ENCODE assay signal across 8 cellular contexts in the genomic region with DNA sequence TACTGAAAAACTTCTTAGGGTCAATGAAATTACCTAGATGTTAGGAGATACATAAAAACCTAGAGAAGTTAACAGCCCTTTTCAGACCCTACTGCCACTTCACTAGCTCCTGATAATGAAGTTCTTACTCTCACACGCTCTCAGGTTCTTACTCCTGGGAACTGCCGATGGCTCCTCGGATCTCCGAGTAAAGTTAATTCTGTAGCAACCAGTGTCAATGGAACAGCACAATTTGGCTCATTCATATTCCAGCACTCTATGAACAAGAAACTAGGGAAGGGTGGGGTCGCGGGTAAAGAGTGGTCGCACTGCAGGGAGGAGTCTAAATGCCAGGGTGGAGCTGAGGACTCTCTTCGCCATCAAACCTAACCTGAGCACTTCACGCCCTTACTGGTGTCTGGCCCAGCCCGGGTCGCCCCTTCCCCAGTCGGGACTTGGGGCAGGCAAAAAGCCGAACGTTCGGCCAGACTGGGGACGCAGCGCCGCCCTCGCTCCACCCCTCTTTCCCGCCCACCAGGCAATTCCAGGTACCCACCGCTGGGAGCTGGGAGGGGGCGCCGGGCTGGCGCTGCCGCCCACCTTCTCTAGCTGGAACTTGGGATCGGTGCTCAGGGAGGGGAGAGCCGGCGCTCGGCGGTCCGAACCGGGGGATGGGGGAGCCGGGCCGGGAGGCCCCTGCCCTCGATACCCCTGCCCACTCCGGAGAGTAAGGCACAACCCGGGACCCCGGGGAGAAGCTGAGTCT. TPM values are rescaled to one million over a fixed set of nuclear protein-coding genes. Genes with fewer than 3 reads are reported as not detected.
DNase-seq lines count a peak whose midpoint lies in the region; ATAC-seq, FAIRE-seq and TF ChIP-seq lines count a peak whose summit lies in the region.

No MANE protein-coding gene starts in this region.

- H3K4me3 ChIP-seq in GM12865 (ENCODE audit: low read depth, low read length) (peak overlapping the region; percentile 85), H7 (ENCODE audit: insufficient read depth, low read depth, low read length) (peak overlapping the region; percentile 96), GM12878 (peak overlapping the region; percentile 81), iPS-11a (ENCODE audit: low read depth, low read length) (peak overlapping the region; percentile 87), skeletal muscle cell (ENCODE audit: low read depth, low read length) (peak overlapping the region; percentile 97)

- in situ Hi-C loops in GM12878 (cut with MboI): no loop called here

- H2AFZ ChIP-seq in GM12878 (ENCODE audit: control insufficient read depth, low read depth, low read length): peak overlapping the region; percentile 91

- TSS peak; percentile 56 for BruUV-seq in GM12878 (replicated peaks; lab: Mats Ljungman, UMichigan)

- H3K27me3 ChIP-seq in H7 (ENCODE audit: control insufficient read depth, insufficient read depth, low read length) (no peaks in the 10 kb centered on the region), GM12878 (replicated peaks in 1 of 2; ENCODE audit: control insufficient read depth in 2 of 2, insufficient read depth in 2 of 2, low read length in 1 of 2) (no peaks in the 10 kb centered on the region)

- no peaks in the 10 kb centered on the region for H4K20me1 ChIP-seq in GM12878 (ENCODE audit: control insufficient read depth, insufficient read depth)

- WGBS in GM12878 (ENCODE audit: insufficient coverage, insufficient replicate concordance, low lambda C conversion rate, missing lambda C conversion rate): 3% methylated on average over 38 of the region's 38 CpGs

- SMC1A ChIA-PET in GM12878 (lab: Charles Lee; ENCODE audit: uncharacterized antibody, unreplicated experiment): interaction anchor here (0.7 to 1.4 kb wide), 5 partner anchors 9 to 96 kb away, joined by 3 to 4 read pairs (median 3); a partner anchor contains a TSS

- H3K36me3 ChIP-seq in H7 (replicated peaks; ENCODE audit: control insufficient read depth, insufficient read depth, low read length) (no peaks in the 10 kb centered on the region), GM12878 (ENCODE audit: control insufficient read depth in 2 of 2, insufficient read depth in 2 of 2, low read length in 1 of 2) (no peaks in the 10 kb centered on the region)

- TF ChIP-seq EP300 in GM12878 (IDR thresholded peaks at IDR 0.05; ENCODE audit: borderline replicate concordance in 1 of 2, control insufficient read depth in 1 of 2, low read depth in 2 of 2, low read length in 2 of 2): no peak

- H3K4me1 ChIP-seq in GM12878 (ENCODE audit: control insufficient read depth, insufficient read depth, low read length): no peaks in the 10 kb centered on the region

- DNase-seq in GM12865 (ENCODE audit: low read depth): peak; percentile 66
- peak; percentile 88 for DNase-seq in H7
- peak; percentile 10 to 36 (median 22) for DNase-seq in T-helper 1 cell
- DNase-seq in GM12878 (ENCODE audit: low read depth, low spot score): no peak
- DNase-seq in skeletal muscle cell (ENCODE audit: low read depth): peak; percentile 33
- no peak for DNase-seq in mesenteric fat pad (ENCODE audit: low spot score)

- RAD21 ChIA-PET in GM12878 (lab: Charles Lee; ENCODE audit: unreplicated experiment): interaction anchor here (0.7 to 1.8 kb wide), 9 partner anchors 15 to 317 kb away, joined by 3 to 7 read pairs (median 3); a partner anchor contains a TSS

- peak; percentile 78 for ATAC-seq in GM12878

- H3K4me2 ChIP-seq in GM12878 (ENCODE audit: control insufficient read depth, insufficient read depth): peak overlapping the region; percentile 88

- peaks cover 6% of the 10 kb centered on the region for H3K79me2 ChIP-seq in GM12878 (ENCODE audit: control insufficient read depth, insufficient read depth, low read length)

- H3K9me3 ChIP-seq in GM12878 (replicated peaks; ENCODE audit: control insufficient read depth, insufficient read depth, low read length): no peaks in the 10 kb centered on the region

- TF ChIP-seq CTCF in GM12865 (IDR thresholded peaks at IDR 0.05; ENCODE audit: insufficient read depth, low read depth, low read length, missing control alignments): peak; percentile 33
- TF ChIP-seq CTCF in LNCAP (IDR thresholded peaks at IDR 0.05): peak; percentile 27; the same call in 1 of the 2 replicates
- peak in 2 of 3 experiments; percentile 25 to 58; a peak in 4 of 6 replicates for TF ChIP-seq CTCF in GM12878 (IDR thresholded peaks at IDR 0.05 in 2 of 3, conservative IDR thresholded peaks at IDR 0.05 in 1 of 3; ENCODE audit: control insufficient read depth in 2 of 3, extremely low read depth in 1 of 3, insufficient read depth in 1 of 3, low read depth in 3 of 3, low read length in 3 of 3)

- POLR2A ChIA-PET in GM12878 (lab: Charles Lee): interaction anchor here (0.5 to 1.3 kb wide), 9 partner anchors 14 to 683 kb away, joined by 3 to 8 read pairs (median 3); a partner anchor contains a TSS

- CTCF ChIA-PET in GM12878 (lab: Yijun Ruan, JAX): interaction anchor here (0.9 to 2.0 kb wide), 7 partner anchors 10 to 317 kb away, joined by 3 to 6 read pairs (median 5); a partner anchor contains a TSS

- H3K9ac ChIP-seq in GM12878 (ENCODE audit: control insufficient read depth, insufficient read depth, low read length): peak overlapping the region; percentile 69

- no peak for FAIRE-seq in GM12878 (lab: Jason Lieb, UNC)

- peak overlapping the region; percentile 6 for H3K27ac ChIP-seq in GM12878 (ENCODE audit: control insufficient read depth, insufficient read depth)

- no peak for TF ChIP-seq RAD21 in GM12878 (IDR thresholded peaks at IDR 0.05; ENCODE audit: insufficient read depth, low read depth, low read length)

- TF ChIP-seq POLR2A in GM12878 (IDR thresholded peaks at IDR 0.05; ENCODE audit: low read depth, low read length): no peak

- intact Hi-C loops in GM12878 (cut with micrococcal nuclease; ENCODE audit: unreplicated experiment): loop anchor here (2.0 kb wide), 1 partner anchor 95 kb away; a partner anchor contains a TSS

TF ChIP-seq in GM12878, 131 proteins besides CTCF, POLR2A, EP300 and RAD21 (continues in another document):
- no peak for TF ChIP-seq ESRRA (IDR thresholded peaks at IDR 0.05; ENCODE audit: low read length)
- no peak for TF ChIP-seq IRF4 (IDR thresholded peaks at IDR 0.05; ENCODE audit: low read depth, low read length)
- TF ChIP-seq SMC3 (IDR thresholded peaks at IDR 0.05; ENCODE audit: borderline replicate concordance, low read length): no peak
- no peak for TF ChIP-seq HDGF (IDR thresholded peaks at IDR 0.05)
- TF ChIP-seq BHLHE40 (IDR thresholded peaks at IDR 0.05; ENCODE audit: borderline replicate concordance in 1 of 2, low read depth in 2 of 2, low read length in 1 of 2): no peak
- no peak for TF ChIP-seq GABPA (IDR thresholded peaks at IDR 0.05; ENCODE audit: low read depth)

RNA-seq across cellular contexts. Expression of a gene that starts 0.7 kb away (rescaled TPM):
- 16.1 and 20.7 TPM in 2 replicates for total RNA-seq in H7 (2014; rRNA removed; shearing (Covaris generic))
- total RNA-seq in GM12878 (2013; cell fraction: nucleolus; rRNA removed): 4.0 and 4.5 TPM in 2 replicates
- total RNA-seq in GM12878 (2014; rRNA removed) (4.0 and 4.5 TPM in 2 replicates), GM12878 (2014; rRNA removed; fragmentation: Illumina TruSeq; extraction: Trizol) (4.7 and 4.9 TPM in 2 replicates), GM12878 (2021) (3.2 and 3.6 TPM in 2 replicates), mesenteric fat pad (9.4 TPM)
- 0.38 TPM for polyA plus RNA-seq in GM12878 (2011; ENCODE audit: low read depth)
- polyA plus RNA-seq in GM12878 (2011; rRNA removed) (6.0 and 10.0 TPM in 2 replicates), GM12878 (2014; fragmentation: Illumina TruSeq; extraction: Trizol) (4.9 and 8.0 TPM in 2 replicates), GM12878 (2014; fragmentation: Nextera tagmentation; extraction: Ambion mirVana) (1 to 10 TPM in 1 of 2 experiments, under 1 TPM in 1; 0.80 to 1.3 TPM), GM12878 (2014; rRNA removed) (2.3 and 3.0 TPM in 2 replicates), GM12878 (2016; fragmentation: Nextera tagmentation; extraction: Ambion mirVana) (1 to 10 TPM; 2.8 to 3.0 TPM)
- polyA plus RNA-seq in GM12878 (2011; cell fraction: cytosol; rRNA removed): 1.4 and 2.0 TPM in 2 replicates
- polyA plus RNA-seq in GM12878 (2011; cell fraction: nucleus; rRNA removed): 2.3 and 2.7 TPM in 2 replicates
- polyA plus RNA-seq in GM12878 (2012): 0.66 and 1.7 TPM in 2 replicates
- polyA minus RNA-seq in GM12878 (2011; rRNA and poly(A)+ RNA removed): 2.4 and 3.7 TPM in 2 replicates
- 1.9 and 3.0 TPM in 2 replicates for polyA minus RNA-seq in GM12878 (2011; cell fraction: cytosol; rRNA and poly(A)+ RNA removed)
- 1.8 and 3.4 TPM in 2 replicates for polyA minus RNA-seq in GM12878 (2011; cell fraction: nucleus; rRNA and poly(A)+ RNA removed)

RNA-seq across cellular contexts. Expression of a gene that starts 49.2 kb away (rescaled TPM):
- 11.9 and 12.3 TPM in 2 replicates for total RNA-seq in H7 (2014; rRNA removed; shearing (Covaris generic))
- total RNA-seq in GM12878 (2013; cell fraction: nucleolus; rRNA removed): 17.6 and 19.4 TPM in 2 replicates
- total RNA-seq in GM12878 (2014; rRNA removed) (7.9 and 9.4 TPM in 2 replicates), GM12878 (2014; rRNA removed; fragmentation: Illumina TruSeq; extraction: Trizol) (10.9 and 11.8 TPM in 2 replicates), GM12878 (2021) (8.8 and 9.2 TPM in 2 replicates), mesenteric fat pad (4.4 TPM)
- 1.7 TPM for polyA plus RNA-seq in GM12878 (2011; ENCODE audit: low read depth)
- polyA plus RNA-seq in GM12878 (2011; rRNA removed) (8.3 and 11.5 TPM in 2 replicates), GM12878 (2014; fragmentation: Illumina TruSeq; extraction: Trizol) (8.8 and 10.1 TPM in 2 replicates), GM12878 (2014; fragmentation: Nextera tagmentation; extraction: Ambion mirVana) (10 to 100 TPM in 1 of 2 experiments, 1 to 10 TPM in 1; 8.9 to 10.8 TPM), GM12878 (2014; rRNA removed) (7.1 and 7.7 TPM in 2 replicates), GM12878 (2016; fragmentation: Nextera tagmentation; extraction: Ambion mirVana) (10 to 100 TPM; 16.1 to 17.6 TPM)
- polyA plus RNA-seq in GM12878 (2011; cell fraction: cytosol; rRNA removed): 2.5 and 2.7 TPM in 2 replicates
- polyA plus RNA-seq in GM12878 (2011; cell fraction: nucleus; rRNA removed): 2.4 and 3.0 TPM in 2 replicates
- 4.5 TPM in 2 replicates for polyA plus RNA-seq in GM12878 (2012)
- polyA minus RNA-seq in GM12878 (2011; rRNA and poly(A)+ RNA removed): 3.3 and 4.5 TPM in 2 replicates
- 2.1 and 2.3 TPM in 2 replicates for polyA minus RNA-seq in GM12878 (2011; cell fraction: cytosol; rRNA and poly(A)+ RNA removed)
- 4.8 and 9.9 TPM in 2 replicates for polyA minus RNA-seq in GM12878 (2011; cell fraction: nucleus; rRNA and poly(A)+ RNA removed)

Comparison
In these comparisons a context has a peak if more than half of its experiments do, and no peak if none do; other contexts are left out.
1. DNase-seq: peak in GM12865 (single experiment), H7 (single experiment), T-helper 1 cell (5 of 5) and skeletal muscle cell (single experiment); none in GM12878 (single experiment) and mesenteric fat pad (single experiment).
2. Peak in every context shown above with its lines, with median percentiles within 50 percentile points of each other: H3K4me3 ChIP-seq and CTCF ChIP-seq.